ENCODE assay signal across 20 cellular contexts in the genomic region with DNA sequence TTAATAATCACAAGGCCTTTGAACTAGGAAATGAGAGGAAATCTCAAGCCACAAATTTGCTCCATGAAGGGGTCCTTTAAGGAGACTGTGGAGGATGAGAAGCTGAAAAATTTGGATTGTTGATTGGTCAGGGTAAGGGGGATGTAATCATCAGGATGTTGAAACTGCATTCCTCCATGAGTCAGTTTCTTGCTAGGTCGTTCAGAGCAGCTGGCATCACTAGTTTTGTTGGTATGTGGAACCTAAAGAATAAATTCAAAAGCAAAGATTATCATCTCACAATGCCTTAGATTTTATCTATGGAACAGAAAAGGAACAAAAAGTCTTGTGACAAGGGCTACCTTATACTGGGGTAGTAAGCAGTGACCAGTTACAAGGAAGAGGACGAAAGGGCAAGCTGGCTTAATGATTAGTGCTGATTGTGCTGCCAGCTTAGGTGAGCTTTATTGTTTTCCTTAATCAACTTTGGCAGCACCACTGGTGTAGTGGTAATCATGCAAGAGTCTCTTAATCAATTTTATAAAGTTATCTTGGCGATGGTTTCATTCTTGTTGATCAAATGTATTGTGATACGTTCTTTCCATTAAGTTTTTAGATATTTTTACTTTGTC. TPM values are rescaled to one million over a fixed set of nuclear protein-coding genes. Genes with fewer than 3 reads are reported as not detected.
DNase-seq lines count a peak whose midpoint lies in the region; ATAC-seq and TF ChIP-seq lines count a peak whose summit lies in the region.
"Had no signal": no experiment of that assay in that cellular context is flagged by ENCODE, and none has a peak within 500 bp of the region (broad histone marks: within the 10 kb centered on the region; RNA-seq: fewer than 3 reads in every experiment).

No MANE protein-coding gene starts in this region.

- H3K36me3 ChIP-seq in SJCRH30, result no peaks in the 10 kb centered on the region
- H3K36me3 ChIP-seq: BLaER1, right lobe of liver had no signal

- H3K4me3 ChIP-seq in SJCRH30 (no peak overlapping the region), epithelial cell of proximal tubule (ENCODE audit: low read depth, low read length) (no peak overlapping the region)
- H3K4me3 ChIP-seq: BLaER1, dorsolateral prefrontal cortex, lung, right lobe of liver had no signal

- no peak overlapping the region for H3K27ac ChIP-seq in SJCRH30
- H3K27ac ChIP-seq: BLaER1, dorsolateral prefrontal cortex, right lobe of liver had no signal

- peak; percentile 64 for DNase-seq in HCEC 1CT
- DNase-seq in SJCRH30, result peak; percentile 1 to 4
- DNase-seq in epithelial cell of proximal tubule (ENCODE audit: low read depth), result peak; percentile 19
- peak; percentile 75 for DNase-seq in renal cortical epithelial cell (ENCODE audit: low read depth)
- no peak for DNase-seq in effector CD8-positive, alpha-beta T cell (lab: John Stamatoyannopoulos, UW)
- no peak for DNase-seq in GM13976 (ENCODE audit: low spot score)
- DNase-seq: activated CD4-positive, alpha-beta T cell treated with anti-CD3 and anti-CD28 coated beads for 4 hours; activated CD8-positive, alpha-beta memory T cell treated with anti-CD3 and anti-CD28 coated beads, Interleukin-2, amount 50 U/mL, for 48 hours; DMS79; dorsolateral prefrontal cortex; NCI-H1417; right lobe of liver; SHP77; stimulated activated CD4-positive, alpha-beta T cell treated with anti-CD3 and anti-CD28 coated beads, Interleukin-2, amount 100 ng/mL, for 48 hours had no signal

- in situ Hi-C loops in GM13976 (cut with MboI; ENCODE audit: low sequenced_read_pairs, unreplicated experiment), result no loop called here

- ATAC-seq in HG03280 (IDR thresholded peaks at IDR 0.05; ENCODE audit: unreplicated experiment) (no peak), GM19463 (IDR thresholded peaks at IDR 0.05; ENCODE audit: unreplicated experiment) (no peak)
- ATAC-seq: HCT116, right lobe of liver had no signal

- TF ChIP-seq CTCF in epithelial cell of proximal tubule (conservative IDR thresholded peaks at IDR 0.05; ENCODE audit: low read depth, low read length), result no peak
- TF ChIP-seq CTCF in GM13976 (IDR thresholded peaks at IDR 0.05; ENCODE audit: borderline replicate concordance, control extremely low read depth, extremely low read depth, insufficient read depth, missing control alignments), result no peak

- H3K27me3 ChIP-seq in SJCRH30, result no peaks in the 10 kb centered on the region
- H3K27me3 ChIP-seq: BLaER1, right lobe of liver had no signal

- H3K4me1 ChIP-seq in SJCRH30, result no peaks in the 10 kb centered on the region
- H3K4me1 ChIP-seq: BLaER1, right lobe of liver had no signal

- no peaks in the 10 kb centered on the region for H3K9me3 ChIP-seq in SJCRH30 (replicated peaks)
- H3K9me3 ChIP-seq: right lobe of liver had no signal

RNA-seq across cellular contexts. Expression of a gene that starts 36.6 kb away (rescaled TPM):
- not detected in 2 replicates for total RNA-seq in SJCRH30 (2014; rRNA removed; shearing (Covaris generic))
- total RNA-seq in epithelial cell of proximal tubule, result 0.06 TPM in 1 of 2 replicates, not detected in the other
- 0.10 TPM in 1 of 2 replicates, not detected in the other for total RNA-seq in renal cortical epithelial cell
- total RNA-seq: dorsolateral prefrontal cortex, neural crest cell, right lobe of liver had no signal

RNA-seq across cellular contexts. Expression of a gene that starts 40.1 kb away (rescaled TPM):
- total RNA-seq in SJCRH30 (2014; rRNA removed; shearing (Covaris generic)), result not detected in 2 replicates
- total RNA-seq in epithelial cell of proximal tubule (not detected in 2 replicates), renal cortical epithelial cell (not detected in 2 replicates)
- total RNA-seq: neural crest cell had no signal

Comparison
In these comparisons a context has a peak if more than half of its experiments do, and no peak if none do; other contexts are left out.
1. DNase-seq: peak in HCEC 1CT (single experiment), SJCRH30 (2 of 2), epithelial cell of proximal tubule (single experiment) and renal cortical epithelial cell (single experiment); none in effector CD8-positive, alpha-beta T cell (single experiment) and GM13976 (single experiment).